In the genomic region with DNA sequence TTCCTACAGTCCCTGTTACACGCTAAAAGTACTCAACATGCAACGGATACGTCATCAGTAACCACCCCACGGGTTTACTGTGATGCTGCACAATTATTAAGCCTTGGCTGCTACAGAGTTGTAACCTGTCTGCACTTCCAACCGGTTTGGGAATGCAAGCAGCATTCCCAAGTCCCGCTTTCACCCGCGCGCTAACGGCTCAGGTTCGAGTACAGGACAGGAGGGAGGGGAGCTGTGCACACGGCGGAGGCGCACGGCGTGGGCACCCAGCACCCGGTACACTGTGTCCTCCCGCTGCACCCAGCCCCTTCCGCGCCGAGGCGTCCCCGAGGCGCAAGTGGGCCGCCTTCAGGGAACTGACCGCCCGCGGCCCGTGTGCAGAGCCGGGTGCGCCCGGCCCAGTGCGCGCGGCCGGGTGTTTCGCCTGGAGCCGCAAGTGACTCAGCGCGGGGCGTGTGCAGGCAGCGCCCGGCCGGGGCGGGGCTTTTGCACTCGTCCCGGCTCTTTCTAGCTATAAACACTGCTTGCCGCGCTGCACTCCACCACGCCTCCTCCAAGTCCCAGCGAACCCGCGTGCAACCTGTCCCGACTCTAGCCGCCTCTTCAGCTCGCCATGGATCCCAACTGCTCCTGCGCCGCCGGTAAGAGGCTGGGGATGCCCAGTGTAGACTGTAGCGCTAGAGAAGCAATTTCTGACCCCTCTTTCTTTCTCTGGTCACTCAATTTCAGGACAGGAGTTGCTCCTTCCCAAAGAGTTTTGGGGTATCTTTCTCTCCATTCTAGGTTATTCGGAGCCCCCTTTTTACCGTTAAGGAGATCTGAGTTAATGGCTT, we compare ENCODE assay signal across 8 cellular contexts. TPM values are rescaled to one million over a fixed set of nuclear protein-coding genes. Genes with fewer than 3 reads are reported as not detected.
DNase-seq lines count a peak whose midpoint lies in the region; ATAC-seq and TF ChIP-seq lines count a peak whose summit lies in the region.

A gene (plus strand): TSS at position 542 of the 833 bp plus-strand sequence. CDS start 72 bp downstream, at position 614.

- in situ Hi-C loops in transverse colon (cut with MboI; ENCODE audit: low pct_ligation_motif_present in 1 of 4, low pct_unique_long_range_greater_than_20kb in 1 of 4, low sequenced_read_pairs in 3 of 4), result no loop called here

- peaks cover 2% of the 10 kb centered on the region for H3K36me3 Mint-ChIP-seq in activated naive CD8-positive, alpha-beta T cell treated with anti-CD3 and anti-CD28 coated beads, Interleukin-2, amount 50 U/mL, for 24 hours (ENCODE audit: low read depth)

- peak within 1 kb of the TSS; percentile 89 for H3K4me3 Mint-ChIP-seq in activated naive CD8-positive, alpha-beta T cell treated with anti-CD3 and anti-CD28 coated beads, Interleukin-2, amount 50 U/mL, for 24 hours

- H3K27me3 ChIP-seq in transverse colon, result no peaks in the 10 kb centered on the region

- peaks cover 6 to 25% (median 19%) of the 10 kb centered on the region in 4 donors for H3K4me1 ChIP-seq in transverse colon

- peak within 1 kb of the TSS; percentile 99 for H3K27ac Mint-ChIP-seq in activated naive CD8-positive, alpha-beta T cell treated with anti-CD3 and anti-CD28 coated beads, Interleukin-2, amount 50 U/mL, for 24 hours

- no peaks in the 10 kb centered on the region for H3K9me3 Mint-ChIP-seq in activated naive CD8-positive, alpha-beta T cell treated with anti-CD3 and anti-CD28 coated beads, Interleukin-2, amount 50 U/mL, for 24 hours

- 0 to 8% methylated on average over 2 to 62 of the region's 62 CpGs for WGBS in transverse colon (ENCODE audit: low coverage in 1 of 2), 2 donors

- DNase-seq in NCI-H1105 treated with DMSO at 0.1 percent for 48 hours (lab: John Stamatoyannopoulos, UW) (peak; percentile 96), SW480 (ENCODE audit: low spot score) (peak; percentile 97), Right ventricle myocardium superior (peak; percentile 98), pons (ENCODE audit: low spot score) (peak; percentile 89), transverse colon (peak; percentile 96)
- DNase-seq in activated naive CD8-positive, alpha-beta T cell treated with anti-CD3 and anti-CD28 coated beads, Interleukin-2, amount 50 U/mL, for 24 hours, result peak; percentile 91

- TF ChIP-seq EP300 in transverse colon (IDR thresholded peaks at IDR 0.05; ENCODE audit: low read depth), result peak; percentile 95

- ATAC-seq in HG02678 (IDR thresholded peaks at IDR 0.05; ENCODE audit: unreplicated experiment) (peak; percentile 91), Right ventricle myocardium superior (ENCODE audit: poor library complexity) (peak; percentile 84)
- peak; percentile 71 for ATAC-seq in activated naive CD8-positive, alpha-beta T cell treated with anti-CD3 and anti-CD28 coated beads, Interleukin-2, amount 50 U/mL, for 24 hours

- H3K4me3 ChIP-seq in GM12875 (ENCODE audit: low read depth, low read length) (peak within 1 kb of the TSS; percentile 17), transverse colon (peak within 1 kb of the TSS; percentile 45 to 75 (median 56))

- intact Hi-C loops in Right ventricle myocardium superior (cut with DNase I) (loop anchor here (2.0 kb wide), 1 partner anchor 75 kb away; a partner anchor contains a TSS), transverse colon (cut with DNase I; ENCODE audit: low total_unique reads) (loop anchor here (1.0 to 5.0 kb wide), 3 partner anchors 19 to 74 kb away; a partner anchor contains a TSS)

- H3K9me3 ChIP-seq in transverse colon, result no peaks in the 10 kb centered on the region

- peak; percentile 99 for TF ChIP-seq POLR2A in transverse colon (IDR thresholded peaks at IDR 0.05)

- peaks cover 2% of the 10 kb centered on the region for H3K27me3 Mint-ChIP-seq in activated naive CD8-positive, alpha-beta T cell treated with anti-CD3 and anti-CD28 coated beads, Interleukin-2, amount 50 U/mL, for 24 hours

- no peaks in the 10 kb centered on the region for H3K36me3 ChIP-seq in transverse colon

- peak within 1 kb of the TSS; percentile 87 to 91 (median 90) for H3K27ac ChIP-seq in transverse colon

- no peak for TF ChIP-seq CTCF in GM12875 (IDR thresholded peaks at IDR 0.05; ENCODE audit: borderline replicate concordance, insufficient read depth, low read depth, low read length)
- TF ChIP-seq CTCF in transverse colon (IDR thresholded peaks at IDR 0.05), result no peak

- H3K4me1 Mint-ChIP-seq in activated naive CD8-positive, alpha-beta T cell treated with anti-CD3 and anti-CD28 coated beads, Interleukin-2, amount 50 U/mL, for 24 hours, result peaks cover 62% of the 10 kb centered on the region

RNA-seq across cellular contexts. Expression of the gene that starts here (rescaled TPM):
- total RNA-seq in Right ventricle myocardium superior, result 87.9 TPM
- 100 to 1,000 TPM in 2 of 4 donors, 10 to 100 TPM in 2; 68.8 to 459 (median 89.3) TPM for total RNA-seq in transverse colon

Comparison
In these comparisons a context has a peak if more than half of its experiments do, and no peak if none do; other contexts are left out.
1. Peak in every context shown above with its lines: DNase-seq, ATAC-seq, H3K4me3 ChIP-seq and H3K27ac ChIP-seq.